16 cellular contexts compared by ENCODE assay signal in genomic region chrX:154731203-154731602, GRCh38. TPM values are rescaled to one million over a fixed set of nuclear protein-coding genes. Genes with fewer than 3 reads are reported as not detected.
DNase-seq lines count a peak whose midpoint lies in the region; ATAC-seq and TF ChIP-seq lines count a peak whose summit lies in the region.
"Had no signal": no experiment of that assay in that cellular context is flagged by ENCODE, and none has a peak within 500 bp of the region (broad histone marks: within the 10 kb centered on the region; RNA-seq: fewer than 3 reads in every experiment).

No MANE protein-coding gene starts in this region.

- H3K27ac ChIP-seq in esophagus muscularis mucosa (replicated peaks in 1 of 4) (peak overlapping the region; percentile 75 to 86 (median 84)), dorsolateral prefrontal cortex (peak overlapping the region in 1 of 59 donors; percentile 21)
- H3K27ac ChIP-seq: epithelial cell of prostate, neural progenitor cell had no signal

- no peaks in the 10 kb centered on the region for H3K9me3 ChIP-seq in esophagus muscularis mucosa

- H3K36me3 Mint-ChIP-seq in stimulated activated effector memory CD8-positive, alpha-beta T cell treated with anti-CD3 and anti-CD28 coated beads, Interleukin-12 subunit alpha, Interleukin-12 subunit beta, amount 100 ng/mL, for 72 hours: peaks cover 8% of the 10 kb centered on the region
- H3K36me3 Mint-ChIP-seq: neural progenitor cell had no signal

- ATAC-seq in stimulated activated effector memory CD8-positive, alpha-beta T cell treated with anti-CD3 and anti-CD28 coated beads, Interleukin-12 subunit alpha, Interleukin-12 subunit beta, amount 100 ng/mL, for 72 hours: no peak
- no peak for ATAC-seq in GM18498 (IDR thresholded peaks at IDR 0.05; ENCODE audit: unreplicated experiment)
- ATAC-seq: K562 had no signal

- H3K4me1 Mint-ChIP-seq in stimulated activated effector memory CD8-positive, alpha-beta T cell treated with anti-CD3 and anti-CD28 coated beads, Interleukin-12 subunit alpha, Interleukin-12 subunit beta, amount 100 ng/mL, for 72 hours: peaks cover 91% of the 10 kb centered on the region
- H3K4me1 Mint-ChIP-seq: neural progenitor cell had no signal

- H3K9me3 Mint-ChIP-seq in stimulated activated effector memory CD8-positive, alpha-beta T cell treated with anti-CD3 and anti-CD28 coated beads, Interleukin-12 subunit alpha, Interleukin-12 subunit beta, amount 100 ng/mL, for 72 hours: peaks cover 2% of the 10 kb centered on the region

- TF ChIP-seq POLR2A in esophagus muscularis mucosa (IDR thresholded peaks at IDR 0.05; ENCODE audit: low read depth): no peak

- TF ChIP-seq CTCF in esophagus muscularis mucosa (IDR thresholded peaks at IDR 0.05) (no peak), dorsolateral prefrontal cortex (IDR thresholded peaks at IDR 0.05 in 54 of 56, conservative IDR thresholded peaks at IDR 0.05 in 2 of 56; ENCODE audit: low read depth in 1 of 56, partially characterized antibody in 56 of 56) (no peak)

- no peaks in the 10 kb centered on the region for H3K36me3 ChIP-seq in esophagus muscularis mucosa
- H3K36me3 ChIP-seq: neural progenitor cell had no signal

- H3K27ac Mint-ChIP-seq in stimulated activated effector memory CD8-positive, alpha-beta T cell treated with anti-CD3 and anti-CD28 coated beads, Interleukin-12 subunit alpha, Interleukin-12 subunit beta, amount 100 ng/mL, for 72 hours: peak overlapping the region; percentile 94
- H3K27ac Mint-ChIP-seq: neural progenitor cell had no signal

- DNase-seq in activated gamma-delta T cell treated with Interleukin-2 at 50 U/mL for 16 hours: peak; percentile 26
- no peak for DNase-seq in activated gamma-delta T cell (lab: John Stamatoyannopoulos, UW)
- DNase-seq in NOMO-1 treated with dmso at 0.1 percent for 144 hours (lab: John Stamatoyannopoulos, UW; ENCODE audit: unreplicated experiment): peak; percentile 23
- DNase-seq in esophagus muscularis mucosa (ENCODE audit: extremely low spot score): no peak
- no peak for DNase-seq in stimulated activated effector memory CD8-positive, alpha-beta T cell treated with anti-CD3 and anti-CD28 coated beads, Interleukin-12 subunit alpha, Interleukin-12 subunit beta, amount 100 ng/mL, for 72 hours (ENCODE audit: low spot score in 2 of 2)
- no peak for DNase-seq in dorsolateral prefrontal cortex
- no peak for DNase-seq in GOT3 (lab: John Stamatoyannopoulos, UW)
- DNase-seq: activated CD4-positive, alpha-beta T cell treated with anti-CD3 and anti-CD28 coated beads, Interleukin-2, amount 50 U/mL, for 48 hours; activated naive CD4-positive, alpha-beta T cell treated with Interleukin-2 at 50 U/mL for 16 hours; caudate nucleus; NCI-H510A treated with DMSO at 0.1 percent for 48 hours; T-helper 9 cell had no signal

- TF ChIP-seq EP300 in esophagus muscularis mucosa (IDR thresholded peaks at IDR 0.05): no peak

- H3K4me3 Mint-ChIP-seq in stimulated activated effector memory CD8-positive, alpha-beta T cell treated with anti-CD3 and anti-CD28 coated beads, Interleukin-12 subunit alpha, Interleukin-12 subunit beta, amount 100 ng/mL, for 72 hours: peak overlapping the region; percentile 75
- H3K4me3 Mint-ChIP-seq: neural progenitor cell had no signal

- WGBS in esophagus muscularis mucosa: 81% methylated on average over 5 of the region's 5 CpGs

- H3K4me3 ChIP-seq in esophagus muscularis mucosa (no peak overlapping the region), dorsolateral prefrontal cortex (no peak overlapping the region)
- H3K4me3 ChIP-seq: K562, neural progenitor cell had no signal

- H3K27me3 ChIP-seq in esophagus muscularis mucosa (no peaks in the 10 kb centered on the region), dorsolateral prefrontal cortex (peaks cover 0 to 90% (median 11%) of the 10 kb centered on the region in 45 donors)
- H3K27me3 ChIP-seq: neural progenitor cell had no signal

- H3K4me1 ChIP-seq in esophagus muscularis mucosa: peaks cover 91 to 100% (median 99%) of the 10 kb centered on the region in 4 donors
- H3K4me1 ChIP-seq: neural progenitor cell had no signal

- intact Hi-C loops in esophagus muscularis mucosa (cut with DNase I) (no loop called here), dorsolateral prefrontal cortex (cut with DNase I) (no loop called here)

RNA-seq across cellular contexts. Expression of gene GAB3, which starts 19.7 kb away (rescaled TPM):
- total RNA-seq in esophagus muscularis mucosa: 1 to 10 TPM; 3.9 to 7.3 (median 5.2) TPM
- total RNA-seq in dorsolateral prefrontal cortex: 1 to 10 TPM in 116 of 120 experiments, under 1 TPM in 4; 0.65 to 8.7 (median 2.5) TPM

RNA-seq across cellular contexts. Expression of gene DKC1, which starts 31.5 kb away (rescaled TPM):
- total RNA-seq in esophagus muscularis mucosa (10 to 100 TPM; 18.3 to 29.9 (median 24.9) TPM), dorsolateral prefrontal cortex (10 to 100 TPM; 14.4 to 34.7 (median 23.6) TPM)

Comparison
In these comparisons a context has a peak if more than half of its experiments do, and no peak if none do; other contexts are left out.
1. DNase-seq: peak in activated gamma-delta T cell treated with Interleukin-2 at 50 U/mL for 16 hours (single experiment) and NOMO-1 treated with dmso at 0.1 percent for 144 hours (single experiment); none in activated gamma-delta T cell (single experiment), esophagus muscularis mucosa (single experiment), stimulated activated effector memory CD8-positive, alpha-beta T cell treated with anti-CD3 and anti-CD28 coated beads, Interleukin-12 subunit alpha, Interleukin-12 subunit beta, amount 100 ng/mL, for 72 hours (0 of 2), dorsolateral prefrontal cortex (0 of 10) and GOT3 (single experiment).